In the genomic region with DNA sequence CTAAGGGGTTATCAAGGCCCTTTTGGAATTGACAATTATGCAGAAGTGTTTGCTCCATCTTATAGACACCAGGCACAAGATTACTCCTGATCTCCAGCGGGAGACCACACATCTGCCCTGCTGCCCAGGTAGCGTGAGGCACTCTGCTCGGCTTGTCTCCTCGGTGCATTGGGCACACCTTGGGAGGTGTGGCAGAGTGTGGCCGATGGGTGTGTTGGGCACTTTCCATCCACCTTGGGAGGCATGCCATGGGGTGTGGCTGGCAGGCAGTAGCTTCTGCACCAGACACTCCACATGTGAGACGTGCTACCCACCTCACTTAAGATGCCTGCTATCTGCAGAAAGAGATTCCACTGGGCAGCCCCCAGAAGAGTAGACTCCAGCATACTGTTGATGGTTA, we compare ENCODE assay signal across 26 cellular contexts. TPM values are rescaled to one million over a fixed set of nuclear protein-coding genes. Genes with fewer than 3 reads are reported as not detected.
A peak's percentile ranks its signal among the peaks of the same experiment; 100 is the strongest.
DNase-seq lines count a peak whose midpoint lies in the region; ATAC-seq and FAIRE-seq lines count a peak whose summit lies in the region.
"Had no signal": no experiment of that assay in that cellular context is flagged by ENCODE, and none has a peak within 500 bp of the region (broad histone marks: within the 10 kb centered on the region; RNA-seq: fewer than 3 reads in every experiment).

No MANE protein-coding gene starts in this region.

- ATAC-seq in GM18502 (IDR thresholded peaks at IDR 0.05; ENCODE audit: poor library complexity, unreplicated experiment): no peak
- ATAC-seq: CD8-positive, alpha-beta T cell; K562 had no signal

- H3K27me3 ChIP-seq in small intestine (ENCODE audit: control insufficient read depth in 2 of 2, insufficient read depth in 2 of 2, low read length in 2 of 2) (no peaks in the 10 kb centered on the region), H7 (ENCODE audit: control insufficient read depth, insufficient read depth, low read length) (peaks cover 1% of the 10 kb centered on the region)

- peaks cover 16% of the 10 kb centered on the region for H3K27me3 Mint-ChIP-seq in T-helper 1 cell treated with Interleukin-12 subunit alpha and Interleukin-12 subunit beta and Interleukin-4 antibody, amounts not matched to agents 30 μg/mL and 1 μg/mL, for 36 hours (ENCODE audit: low read depth)

- H3K4me3 ChIP-seq in small intestine (ENCODE audit: low read depth in 1 of 2, low read length in 2 of 2) (no peak overlapping the region), H7 (ENCODE audit: insufficient read depth, low read depth, low read length) (no peak overlapping the region)
- H3K4me3 ChIP-seq: GM23248, HAP-1, K562, PC-9 had no signal

- WGBS in small intestine, 3 donors: 17 to 67% (median 36%) methylated on average over 6 of the region's 6 CpGs

- peak overlapping the region; percentile 20 for H3K27ac Mint-ChIP-seq in T-helper 1 cell treated with Interleukin-12 subunit alpha and Interleukin-12 subunit beta and Interleukin-4 antibody, amounts not matched to agents 30 μg/mL and 1 μg/mL, for 36 hours
- H3K27ac Mint-ChIP-seq: B cell; CD8-positive, alpha-beta T cell; HFFc6 had no signal

- H3K36me3 Mint-ChIP-seq in T-helper 1 cell treated with Interleukin-12 subunit alpha and Interleukin-12 subunit beta and Interleukin-4 antibody, amounts not matched to agents 30 μg/mL and 1 μg/mL, for 36 hours (ENCODE audit: low read depth): no peaks in the 10 kb centered on the region
- H3K36me3 Mint-ChIP-seq: CD8-positive, alpha-beta T cell had no signal

- no peaks in the 10 kb centered on the region for H3K9me3 ChIP-seq in small intestine (ENCODE audit: control insufficient read depth, low read depth)
- H3K9me3 ChIP-seq: Caco-2, HAP-1 had no signal

- peaks cover 46% of the 10 kb centered on the region for H3K4me1 Mint-ChIP-seq in T-helper 1 cell treated with Interleukin-12 subunit alpha and Interleukin-12 subunit beta and Interleukin-4 antibody, amounts not matched to agents 30 μg/mL and 1 μg/mL, for 36 hours (ENCODE audit: low read depth)

- DNase-seq in T-helper 1 cell (no peak), mucosa of gallbladder (ENCODE audit: low spot score) (peak; percentile 71), small intestine (peak; percentile 77), NCI-H2227 (lab: John Stamatoyannopoulos, UW; ENCODE audit: unreplicated experiment) (no peak), H7 (no peak)
- DNase-seq: Caco-2; CD8-positive, alpha-beta T cell; GM23248; HFFc6; Kasumi-1; NCI-H1694; NCI-H2029 treated with DMSO at 0.1 percent for 48 hours; NCI-H2227 treated with DMSO at 0.1 percent for 48 hours; NCI-H526 treated with DMSO at 0.1 percent for 48 hours; PC-9; SHP77 had no signal

- peaks cover 0 to 7% of the 10 kb centered on the region in 2 donors for H3K4me1 ChIP-seq in small intestine (ENCODE audit: control insufficient read depth in 2 of 2, insufficient read depth in 1 of 2, low read depth in 1 of 2, low read length in 1 of 2)

- H3K9me3 Mint-ChIP-seq in T-helper 1 cell treated with Interleukin-12 subunit alpha and Interleukin-12 subunit beta and Interleukin-4 antibody, amounts not matched to agents 30 μg/mL and 1 μg/mL, for 36 hours: no peaks in the 10 kb centered on the region
- H3K9me3 Mint-ChIP-seq: CD8-positive, alpha-beta T cell had no signal

- no peaks in the 10 kb centered on the region for H3K36me3 ChIP-seq in small intestine (ENCODE audit: control insufficient read depth in 2 of 2, insufficient read depth in 2 of 2, low read length in 2 of 2)
- no peaks in the 10 kb centered on the region for H3K36me3 ChIP-seq in H7 (replicated peaks; ENCODE audit: control insufficient read depth, insufficient read depth, low read length)
- H3K36me3 ChIP-seq: HAP-1 had no signal

- no peak overlapping the region for H3K27ac ChIP-seq in small intestine (ENCODE audit: low read depth in 1 of 2, low read length in 1 of 2)
- H3K27ac ChIP-seq: 22Rv1, C4-2B, GM23248, PC-9, RWPE1 had no signal

- H3K4me3 Mint-ChIP-seq in T-helper 1 cell treated with Interleukin-12 subunit alpha and Interleukin-12 subunit beta and Interleukin-4 antibody, amounts not matched to agents 30 μg/mL and 1 μg/mL, for 36 hours: no peak overlapping the region
- H3K4me3 Mint-ChIP-seq: B cell; CD8-positive, alpha-beta T cell; HFFc6 had no signal

- FAIRE-seq in small intestine (lab: Jason Lieb, UNC): no peak
- FAIRE-seq: G401.6, HTR-8/SVneo, K562 had no signal

RNA-seq across cellular contexts. Expression of gene GADD45G, which starts 54.1 kb away (rescaled TPM):
- 18.8 TPM for total RNA-seq in mucosa of gallbladder
- polyA plus RNA-seq in small intestine: 10 to 100 TPM; 21.9 to 25.4 (median 25.3) TPM
- 3.7 and 7.5 TPM in 2 replicates for total RNA-seq in H7 (2014; rRNA removed; shearing (Covaris generic))

Comparison
In these comparisons a context has a peak if more than half of its experiments do, and no peak if none do; other contexts are left out.
1. DNase-seq: peak in mucosa of gallbladder (single experiment) and small intestine (single experiment); none in T-helper 1 cell (0 of 5), NCI-H2227 (single experiment) and H7 (single experiment).